ENCODE assay signal across 2 cellular contexts in genomic region chr16:20740901-20741491, GRCh38.
TF ChIP-seq lines count a peak whose summit lies in the region.

No MANE protein-coding gene starts in this region.

TF ChIP-seq in HCT116, 20 proteins besides CTCF, POLR2A, EP300 and RAD21 (continued from another document):
- TF ChIP-seq MAX (IDR thresholded peaks at IDR 0.05) (no peak), FOSL1 (IDR thresholded peaks at IDR 0.05; ENCODE audit: low read depth) (no peak), SP1 (IDR thresholded peaks at IDR 0.05; ENCODE audit: low read depth) (no peak), ATF3 (IDR thresholded peaks at IDR 0.05) (no peak), ZNF274 (IDR thresholded peaks at IDR 0.05; ENCODE audit: low read depth, low read length) (no peak), ELF1 (IDR thresholded peaks at IDR 0.05; ENCODE audit: borderline replicate concordance, low read depth) (no peak), CBX3 (IDR thresholded peaks at IDR 0.05; ENCODE audit: low read depth) (no peak), TCF7L2 (IDR thresholded peaks at IDR 0.05; ENCODE audit: borderline replicate concordance, extremely low read depth, insufficient read depth, insufficient read length) (no peak), EZH2phosphoT487 (IDR thresholded peaks at IDR 0.05; ENCODE audit: borderline replicate concordance) (no peak), JUND (IDR thresholded peaks at IDR 0.05) (no peak), SRF (IDR thresholded peaks at IDR 0.05; ENCODE audit: low read depth) (no peak)
TF ChIP-seq in HCT116: peak in this region for 0.

TF ChIP-seq in SK-N-SH, 30 proteins besides CTCF, POLR2A, EP300 and RAD21 (continued from another document):
- TF ChIP-seq CHD2 (IDR thresholded peaks at IDR 0.05; ENCODE audit: low read length, partially characterized antibody) = no peak
